8 cellular contexts compared by ENCODE assay signal in the genomic region with DNA sequence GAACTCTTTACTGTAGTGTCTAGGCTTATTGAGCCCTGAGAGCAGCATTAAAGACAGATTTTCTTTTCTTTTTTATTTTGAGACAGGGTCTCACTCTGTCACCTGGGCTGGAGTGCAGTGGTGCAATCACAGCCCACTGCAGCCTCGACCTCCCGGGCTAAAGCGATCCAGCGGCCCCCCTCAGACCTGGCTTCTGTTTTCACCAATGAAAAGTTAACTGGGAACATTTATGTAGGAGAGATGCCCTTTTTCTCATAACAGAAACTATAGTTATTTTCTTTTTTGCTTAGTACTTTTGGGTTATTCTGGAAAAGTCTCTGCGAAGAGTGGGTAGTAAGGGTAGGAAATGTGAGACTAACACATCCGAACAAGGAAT.
DNase-seq lines count a peak whose midpoint lies in the region; ATAC-seq and TF ChIP-seq lines count a peak whose summit lies in the region.

No MANE protein-coding gene starts in this region.

- no peaks in the 10 kb centered on the region for H3K27me3 Mint-ChIP-seq in nephron (ENCODE audit: low read depth)

- no peak overlapping the region for H3K27ac ChIP-seq in duodenal mucosa (ENCODE audit: low read depth, low read length)

- peak overlapping the region; percentile 96 to 99 (median 96) for H3K4me3 Mint-ChIP-seq in nephron

- H3K4me1 ChIP-seq in duodenal mucosa (ENCODE audit: control insufficient read depth in 1 of 2, insufficient read depth in 2 of 2, low read length in 2 of 2) = peaks cover 15 to 20% of the 10 kb centered on the region in 2 donors

- H3K27me3 ChIP-seq in duodenal mucosa (ENCODE audit: control insufficient read depth in 1 of 2, insufficient read depth in 2 of 2, low read length in 2 of 2) = no peaks in the 10 kb centered on the region

- peak overlapping the region; percentile 65 to 85 for H3K9ac ChIP-seq in duodenal mucosa (ENCODE audit: low read depth in 1 of 2, low read length in 2 of 2)

- H3K9me3 ChIP-seq in duodenal mucosa (ENCODE audit: control insufficient read depth in 1 of 2, low read length in 2 of 2) = no peaks in the 10 kb centered on the region

- DNase-seq in AG10803 (ENCODE audit: low read depth) (no peak), NB4 (ENCODE audit: low read depth) (no peak), amniotic stem cell (lab: John Stamatoyannopoulos, UW) (no peak), NCI-H748 (lab: John Stamatoyannopoulos, UW; ENCODE audit: unreplicated experiment) (no peak)

- H3K4me1 Mint-ChIP-seq in nephron = peaks cover 30% of the 10 kb centered on the region

- ATAC-seq in GM21576 (IDR thresholded peaks at IDR 0.05; ENCODE audit: unreplicated experiment) (no peak), HG03432 (IDR thresholded peaks at IDR 0.05; ENCODE audit: unreplicated experiment) (no peak)

- H3K9me3 Mint-ChIP-seq in nephron = no peaks in the 10 kb centered on the region

- H3K27ac Mint-ChIP-seq in nephron = peak overlapping the region; percentile 79 to 97 (median 96)

- H3K36me3 Mint-ChIP-seq in nephron (ENCODE audit: low read depth) = peaks cover 8% of the 10 kb centered on the region

- H3K4me3 ChIP-seq in AG10803 (ENCODE audit: low read length) (peak overlapping the region; percentile 92), NB4 (ENCODE audit: low read depth, low read length) (peak overlapping the region; percentile 84), duodenal mucosa (ENCODE audit: low read depth in 1 of 2, low read length in 2 of 2) (peak overlapping the region; percentile 64 to 75)

- no peak for TF ChIP-seq POLR2A in NB4 (IDR thresholded peaks at IDR 0.05; ENCODE audit: extremely low read depth, insufficient read length)

- peaks cover 3% of the 10 kb centered on the region in 2 donors for H3K36me3 ChIP-seq in duodenal mucosa (ENCODE audit: control insufficient read depth in 1 of 2, insufficient read depth in 2 of 2, low read length in 2 of 2)

- TF ChIP-seq CTCF in AG10803 (conservative IDR thresholded peaks at IDR 0.05; ENCODE audit: low read length) (no peak), NB4 (IDR thresholded peaks at IDR 0.05; ENCODE audit: low read depth, low read length) (no peak), nephron (IDR thresholded peaks at IDR 0.05; ENCODE audit: unreplicated experiment in 3 of 3) (no peak)
